Comparison of ENCODE assay signal across 30 cellular contexts in genomic region chr18:35904389-35905037, GRCh38.
"Had no signal": no experiment of that assay in that cellular context is flagged by ENCODE, and none has a peak within 500 bp of the region (broad histone marks: within the 10 kb centered on the region; RNA-seq: fewer than 3 reads in every experiment).

No MANE protein-coding gene starts in this region.

- H3K9me3 ChIP-seq: lower lobe of right lung, mucosa of descending colon, neutrophil, ovary, prostate gland, sigmoid colon, suprapubic skin, thoracic aorta, tibial artery, uterus had no signal

- H3K27ac Mint-ChIP-seq: immature natural killer cell; memory B cell; naive thymus-derived CD4-positive, alpha-beta T cell; nephron progenitor cell; neural progenitor cell; stimulated activated memory B cell treated with anti-CD40 and anti-IgM and Interleukin-4, amounts not matched to agents 10 μg/mL and 1 μg/mL and 100 μg/mL, for 72 hours had no signal

- H3K4me3 Mint-ChIP-seq: immature natural killer cell; memory B cell; naive thymus-derived CD4-positive, alpha-beta T cell; nephron progenitor cell; neural progenitor cell; stimulated activated memory B cell treated with anti-CD40 and anti-IgM and Interleukin-4, amounts not matched to agents 10 μg/mL and 1 μg/mL and 100 μg/mL, for 72 hours had no signal

- ATAC-seq: left colon; left lung; mucosa of descending colon; naive thymus-derived CD4-positive, alpha-beta T cell; stimulated activated memory B cell treated with anti-CD40 and anti-IgM and Interleukin-4, amounts not matched to agents 10 μg/mL and 1 μg/mL and 100 μg/mL, for 72 hours had no signal

- H2AFZ ChIP-seq: neural progenitor cell had no signal

- H3K27ac ChIP-seq: left lung, lower lobe of right lung, neural progenitor cell, neutrophil, ovary, prostate gland, sigmoid colon, spleen, suprapubic skin, thoracic aorta, tibial artery, uterus had no signal

- H3K4me1 ChIP-seq: left lung, lower lobe of right lung, neural progenitor cell, prostate gland, sigmoid colon, spleen, suprapubic skin, tibial artery, uterus had no signal

- H3K9ac ChIP-seq: neural progenitor cell had no signal

- H3K9me3 Mint-ChIP-seq: memory B cell had no signal

- DNase-seq: head of caudate nucleus; hippocampal formation; immature natural killer cell; kidney; left colon; left lung; lower lobe of right lung; midbrain; mucosa of descending colon; naive thymus-derived CD4-positive, alpha-beta T cell; nephron progenitor cell; occipital lobe; ovary; retina; sigmoid colon; small intestine; spleen; stimulated activated CD4-positive, alpha-beta T cell treated with anti-CD3 and anti-CD28 coated beads, Interleukin-4, amount 100 ng/mL, for 24 hours; stimulated activated naive CD4-positive, alpha-beta T cell treated with Interleukin-2 at 50 U/mL for 16 hours; tibial artery; trophoblast cell; uterus had no signal

- H3K36me3 ChIP-seq: left lung, lower lobe of right lung, neural progenitor cell, neutrophil, ovary, prostate gland, sigmoid colon, spleen, suprapubic skin, thoracic aorta, tibial artery, uterus had no signal

- H3K4me2 ChIP-seq: neural progenitor cell had no signal

- FAIRE-seq: islet of Langerhans, kidney, small intestine had no signal

- H3K36me3 Mint-ChIP-seq: immature natural killer cell; memory B cell; naive thymus-derived CD4-positive, alpha-beta T cell; neural progenitor cell; stimulated activated memory B cell treated with anti-CD40 and anti-IgM and Interleukin-4, amounts not matched to agents 10 μg/mL and 1 μg/mL and 100 μg/mL, for 72 hours had no signal

- H3K27me3 ChIP-seq: left lung, neural progenitor cell, neutrophil, ovary, sigmoid colon, spleen, suprapubic skin, tibial artery, uterus had no signal

- H3K4me3 ChIP-seq: left lung, lower lobe of right lung, mucosa of descending colon, neural progenitor cell, ovary, prostate gland, sigmoid colon, spleen, suprapubic skin, thoracic aorta, tibial artery, uterus had no signal

- H3K4me1 Mint-ChIP-seq: immature natural killer cell; memory B cell; naive thymus-derived CD4-positive, alpha-beta T cell; nephron progenitor cell; neural progenitor cell; stimulated activated memory B cell treated with anti-CD40 and anti-IgM and Interleukin-4, amounts not matched to agents 10 μg/mL and 1 μg/mL and 100 μg/mL, for 72 hours had no signal
